Comparison of ENCODE assay signal across 16 cellular contexts in genomic region chr11:635945-636510, GRCh38. TPM values are rescaled to one million over a fixed set of nuclear protein-coding genes. Genes with fewer than 3 reads are reported as not detected.
"Had no signal": no experiment of that assay in that cellular context is flagged by ENCODE, and none has a peak within 500 bp of the region (broad histone marks: within the 10 kb centered on the region; RNA-seq: fewer than 3 reads in every experiment).

No MANE protein-coding gene starts in this region.

- H3K79me2 ChIP-seq: parathyroid adenoma had no signal

- H3K4me1 ChIP-seq: parathyroid adenoma had no signal

- ATAC-seq: effector memory CD8-positive, alpha-beta T cell had no signal

- H3K27ac ChIP-seq: body of pancreas, parathyroid adenoma had no signal

- H3K9ac ChIP-seq: parathyroid adenoma had no signal

- H2AFZ ChIP-seq: parathyroid adenoma had no signal

- H3K9me3 ChIP-seq: body of pancreas had no signal

- H3K27ac Mint-ChIP-seq: activated T-helper 1 cell treated with anti-CD3 and anti-CD28 coated beads, Interleukin-12 subunit alpha, Interleukin-12 subunit beta, Interleukin-2, Interleukin-4 antibody, amounts not matched to agents 30 ng/mL and 10 ng/mL and 1 ng/mL, durations not matched to agents 14 hours and 24 hours and 36 hours; effector memory CD8-positive, alpha-beta T cell had no signal

- H3K27me3 ChIP-seq: body of pancreas had no signal

- H3K4me3 ChIP-seq: body of pancreas had no signal

- DNase-seq: activated CD4-positive, alpha-beta T cell treated with anti-CD3 and anti-CD28 coated beads for 1 hour; activated CD4-positive, alpha-beta T cell treated with anti-CD3 and anti-CD28 coated beads, Interleukin-2, amount 50 U/mL, for 48 hours; activated CD8-positive, alpha-beta memory T cell treated with anti-CD3 and anti-CD28 coated beads, Interleukin-2, amount 50 U/mL, for 4 hours; activated naive CD4-positive, alpha-beta T cell treated with Interleukin-2 at 50 U/mL for 16 hours; body of pancreas; effector memory CD8-positive, alpha-beta T cell; erythroblast; left cardiac atrium; stimulated activated CD4-positive, alpha-beta T cell treated with anti-CD3 and anti-CD28 coated beads, Interleukin-4, amount 100 ng/mL, for 4 hours; SW 1271 had no signal

- H3K4me3 Mint-ChIP-seq: activated T-helper 1 cell treated with anti-CD3 and anti-CD28 coated beads, Interleukin-12 subunit alpha, Interleukin-12 subunit beta, Interleukin-2, Interleukin-4 antibody, amounts not matched to agents 30 ng/mL and 10 ng/mL and 1 ng/mL, durations not matched to agents 14 hours and 24 hours and 36 hours; central memory CD8-positive, alpha-beta T cell had no signal

- H3K9me3 Mint-ChIP-seq: activated T-helper 1 cell treated with anti-CD3 and anti-CD28 coated beads, Interleukin-12 subunit alpha, Interleukin-12 subunit beta, Interleukin-2, Interleukin-4 antibody, amounts not matched to agents 30 ng/mL and 10 ng/mL and 1 ng/mL, durations not matched to agents 14 hours and 24 hours and 36 hours; central memory CD8-positive, alpha-beta T cell; effector memory CD8-positive, alpha-beta T cell; neural crest cell had no signal

RNA-seq across cellular contexts. Expression of gene DRD4, which starts 1.0 kb away (rescaled TPM):
- total RNA-seq: lung microvascular endothelial cell, skeletal muscle tissue had no signal

RNA-seq across cellular contexts. Expression of gene SCT, which starts 9.0 kb away (rescaled TPM):
- total RNA-seq: activated T-helper 1 cell treated with anti-CD3 and anti-CD28 coated beads, Interleukin-12 subunit alpha, Interleukin-12 subunit beta, Interleukin-2, Interleukin-4 antibody, amounts not matched to agents 30 ng/mL and 10 ng/mL and 1 ng/mL, durations not matched to agents 14 hours and 24 hours and 36 hours; body of pancreas; left cardiac atrium; lung microvascular endothelial cell; neural crest cell had no signal

RNA-seq across cellular contexts. Expression of gene CDHR5, which starts 11.3 kb away (rescaled TPM):
- total RNA-seq: activated T-helper 1 cell treated with anti-CD3 and anti-CD28 coated beads, Interleukin-12 subunit alpha, Interleukin-12 subunit beta, Interleukin-2, Interleukin-4 antibody, amounts not matched to agents 30 ng/mL and 10 ng/mL and 1 ng/mL, durations not matched to agents 14 hours and 24 hours and 36 hours; left cardiac atrium; lung microvascular endothelial cell; neural crest cell had no signal
